8 cellular contexts compared by ENCODE assay signal in genomic region chr7:74217455-74218342, GRCh38. TPM values are rescaled to one million over a fixed set of nuclear protein-coding genes. Genes with fewer than 3 reads are reported as not detected.
A peak's percentile ranks its signal among the peaks of the same experiment; 100 is the strongest.
DNase-seq lines count a peak whose midpoint lies in the region; ATAC-seq and TF ChIP-seq lines count a peak whose summit lies in the region.

No MANE protein-coding gene starts in this region.

- ATAC-seq in GM21528 (IDR thresholded peaks at IDR 0.05; ENCODE audit: low FRiP score, unreplicated experiment) (peak; percentile 48), heart right ventricle (peak in 6 of 8 donors; percentile 11 to 50 (median 34)), GM18502 (IDR thresholded peaks at IDR 0.05; ENCODE audit: poor library complexity, unreplicated experiment) (no peak)

- POLR2A ChIA-PET in A673 (lab: Charles Lee; ENCODE audit: low non-redundant PET): interaction anchor here (0.6 kb wide), 1 partner anchor 180 kb away, joined by 17 read pairs; no protein-coding TSS in a partner anchor

- CTCF ChIA-PET in A673 (lab: Charles Lee): interaction anchor here (0.5 to 0.6 kb wide), 2 partner anchors 8 to 119 kb away, joined by 3 to 17 read pairs; partner anchors contain the start of gene LAT2

- WGBS in heart right ventricle, 2 donors: 48 to 62% methylated on average over 20 of the region's 20 CpGs

- H3K27ac ChIP-seq in heart right ventricle (peak overlapping the region in 1 of 10 donors; percentile 56), A673 (ENCODE audit: low read depth, low read length, poor library complexity, severe bottlenecking) (no peak overlapping the region)

- H3K36me3 ChIP-seq in heart right ventricle (peaks cover 0 to 3% (median 0%) of the 10 kb centered on the region in 9 donors), A673 (ENCODE audit: insufficient read depth, low read length, poor library complexity, severe bottlenecking) (no peaks in the 10 kb centered on the region)

- no peaks in the 10 kb centered on the region for H3K9me3 ChIP-seq in heart right ventricle
- no peaks in the 10 kb centered on the region for H3K9me3 ChIP-seq in A673 (ENCODE audit: low read depth, low read length, poor library complexity, severe bottlenecking)

- TF ChIP-seq CTCF in heart right ventricle (IDR thresholded peaks at IDR 0.05) (no peak), A673 (conservative IDR thresholded peaks at IDR 0.05; ENCODE audit: low read depth, low read length) (no peak)

- H3K27me3 ChIP-seq in heart right ventricle (no peaks in the 10 kb centered on the region), A673 (replicated peaks; ENCODE audit: insufficient read depth, low read depth, low read length, poor library complexity) (no peaks in the 10 kb centered on the region)

- BruUV-seq in A673 (replicated peaks; lab: Mats Ljungman, UMichigan): no TSS peak

- DNase-seq in GDM1 (lab: John Stamatoyannopoulos, UW) (peak; percentile 89), NAMALWA (ENCODE audit: low spot score) (peak; percentile 89), heart right ventricle (no peak), NCI-H2196 treated with DMSO at 0.1 percent for 48 hours (lab: John Stamatoyannopoulos, UW; ENCODE audit: unreplicated experiment) (no peak), A673 (ENCODE audit: low spot score) (no peak)
- no peak for DNase-seq in activated CD8-positive, alpha-beta memory T cell treated with anti-CD3 and anti-CD28 coated beads, Interleukin-2, amount 50 U/mL, for 4 hours

- intact Hi-C loops in heart right ventricle (cut with DNase I): no loop called here
- intact Hi-C loops in A673 (cut with micrococcal nuclease; ENCODE audit: unreplicated experiment): no loop called here

- H3K4me3 ChIP-seq in heart right ventricle (no peak overlapping the region), A673 (ENCODE audit: low read depth, low read length, poor library complexity, severe bottlenecking) (no peak overlapping the region)

- H3K4me1 ChIP-seq in heart right ventricle (peaks cover 0 to 32% (median 0%) of the 10 kb centered on the region in 9 donors), A673 (ENCODE audit: insufficient read depth, low read length, poor library complexity, severe bottlenecking) (no peaks in the 10 kb centered on the region)

RNA-seq across cellular contexts. Expression of gene LAT2, which starts 7.9 kb away (rescaled TPM):
- total RNA-seq in heart right ventricle (1 to 10 TPM in 9 of 10 donors, under 1 TPM in 1; 0.93 to 9.3 (median 1.6) TPM), A673 (2021) (0.28 and 0.58 TPM in 2 replicates)
- polyA plus RNA-seq in heart right ventricle: 1 to 10 TPM; 2.9 to 3.3 TPM

RNA-seq across cellular contexts. Expression of gene RFC2, which starts 36.5 kb away (rescaled TPM):
- total RNA-seq in heart right ventricle (10 to 100 TPM in 8 of 10 donors, 1 to 10 TPM in 2; 7.0 to 13.1 (median 10.7) TPM), A673 (2021) (113 and 125 TPM in 2 replicates)
- polyA plus RNA-seq in heart right ventricle: 10 to 100 TPM in 1 of 2 donors, 1 to 10 TPM in 1; 8.0 to 18.5 TPM

RNA-seq across cellular contexts. Expression of gene EIF4H, which starts 43.5 kb away (rescaled TPM):
- 100 to 1,000 TPM; 182 to 239 (median 193) TPM for total RNA-seq in heart right ventricle
- polyA plus RNA-seq in heart right ventricle: 100 to 1,000 TPM in 1 of 2 donors, 10 to 100 TPM in 1; 76.2 to 187 TPM
- total RNA-seq in A673 (2021): 432 and 453 TPM in 2 replicates

Comparison
In these comparisons a context has a peak if more than half of its experiments do, and no peak if none do; other contexts are left out.
1. DNase-seq: peak in GDM1 (single experiment) and NAMALWA (single experiment); none in heart right ventricle (0 of 2), NCI-H2196 treated with DMSO at 0.1 percent for 48 hours (single experiment), activated CD8-positive, alpha-beta memory T cell treated with anti-CD3 and anti-CD28 coated beads, Interleukin-2, amount 50 U/mL, for 4 hours (single experiment) and A673 (single experiment).